1 cellular context compared by ENCODE assay signal in genomic region chrX:154761977-154762528, GRCh38.
TF ChIP-seq lines count a peak whose summit lies in the region.

No MANE protein-coding gene starts in this region.

TF ChIP-seq in GM12878, 131 proteins besides CTCF, POLR2A, EP300 and RAD21 (continued from another document):
- TF ChIP-seq PKNOX1 (IDR thresholded peaks at IDR 0.05): no peak
- no peak for TF ChIP-seq POU2F2 (IDR thresholded peaks at IDR 0.05; ENCODE audit: borderline replicate concordance, low read depth, low read length)
- TF ChIP-seq BRCA1 (IDR thresholded peaks at IDR 0.05; ENCODE audit: low read depth, low read length): no peak
- TF ChIP-seq RCOR1 (conservative IDR thresholded peaks at IDR 0.05; ENCODE audit: low read depth, low read length): no peak
- no peak for TF ChIP-seq CBFB (IDR thresholded peaks at IDR 0.05; ENCODE audit: low read depth)
- TF ChIP-seq, protein P1, sequence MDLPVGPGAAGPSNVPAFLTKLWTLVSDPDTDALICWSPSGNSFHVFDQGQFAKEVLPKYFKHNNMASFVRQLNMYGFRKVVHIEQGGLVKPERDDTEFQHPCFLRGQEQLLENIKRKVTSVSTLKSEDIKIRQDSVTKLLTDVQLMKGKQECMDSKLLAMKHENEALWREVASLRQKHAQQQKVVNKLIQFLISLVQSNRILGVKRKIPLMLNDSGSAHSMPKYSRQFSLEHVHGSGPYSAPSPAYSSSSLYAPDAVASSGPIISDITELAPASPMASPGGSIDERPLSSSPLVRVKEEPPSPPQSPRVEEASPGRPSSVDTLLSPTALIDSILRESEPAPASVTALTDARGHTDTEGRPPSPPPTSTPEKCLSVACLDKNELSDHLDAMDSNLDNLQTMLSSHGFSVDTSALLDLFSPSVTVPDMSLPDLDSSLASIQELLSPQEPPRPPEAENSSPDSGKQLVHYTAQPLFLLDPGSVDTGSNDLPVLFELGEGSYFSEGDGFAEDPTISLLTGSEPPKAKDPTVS (IDR thresholded peaks at IDR 0.05; ENCODE audit: low read depth, low read length): no peak
- no peak for TF ChIP-seq RBBP5 (conservative IDR thresholded peaks at IDR 0.05)
- TF ChIP-seq GATAD2B (conservative IDR thresholded peaks at IDR 0.05; ENCODE audit: low read depth): no peak
- TF ChIP-seq ESRRA (IDR thresholded peaks at IDR 0.05; ENCODE audit: low read length): no peak
- TF ChIP-seq PBX3 (IDR thresholded peaks at IDR 0.05; ENCODE audit: insufficient replicate concordance, low read depth, low read length): no peak
- no peak for TF ChIP-seq ZBTB40 (IDR thresholded peaks at IDR 0.05; ENCODE audit: borderline replicate concordance)
- TF ChIP-seq, protein P2, sequence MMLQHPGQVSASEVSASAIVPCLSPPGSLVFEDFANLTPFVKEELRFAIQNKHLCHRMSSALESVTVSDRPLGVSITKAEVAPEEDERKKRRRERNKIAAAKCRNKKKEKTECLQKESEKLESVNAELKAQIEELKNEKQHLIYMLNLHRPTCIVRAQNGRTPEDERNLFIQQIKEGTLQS (IDR thresholded peaks at IDR 0.05; ENCODE audit: borderline replicate concordance, extremely low read depth, low read depth, low read length): no peak
